Comparison of ENCODE assay signal across 1 cellular context in genomic region chr17:58318627-58319180, GRCh38.
TF ChIP-seq lines count a peak whose summit lies in the region.

No MANE protein-coding gene starts in this region.

TF ChIP-seq in HepG2, 621 proteins besides CTCF, POLR2A, EP300 and RAD21:
- TF ChIP-seq ZNF768 (CRISPR knock-in tag; IDR thresholded peaks at IDR 0.05) (peak; percentile 97), YEATS4 (CRISPR knock-in tag; IDR thresholded peaks at IDR 0.05; ENCODE audit: borderline replicate concordance) (no peak), ZMYM3 (CRISPR knock-in tag; IDR thresholded peaks at IDR 0.05) (peak; percentile 50; the same call in 1 of the 2 replicates)
- TF ChIP-seq, protein P1, sequence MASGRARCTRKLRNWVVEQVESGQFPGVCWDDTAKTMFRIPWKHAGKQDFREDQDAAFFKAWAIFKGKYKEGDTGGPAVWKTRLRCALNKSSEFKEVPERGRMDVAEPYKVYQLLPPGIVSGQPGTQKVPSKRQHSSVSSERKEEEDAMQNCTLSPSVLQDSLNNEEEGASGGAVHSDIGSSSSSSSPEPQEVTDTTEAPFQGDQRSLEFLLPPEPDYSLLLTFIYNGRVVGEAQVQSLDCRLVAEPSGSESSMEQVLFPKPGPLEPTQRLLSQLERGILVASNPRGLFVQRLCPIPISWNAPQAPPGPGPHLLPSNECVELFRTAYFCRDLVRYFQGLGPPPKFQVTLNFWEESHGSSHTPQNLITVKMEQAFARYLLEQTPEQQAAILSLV (CRISPR knock-in tag; IDR thresholded peaks at IDR 0.05; ENCODE audit: borderline replicate concordance), result no peak
- TF ChIP-seq, protein P2, sequence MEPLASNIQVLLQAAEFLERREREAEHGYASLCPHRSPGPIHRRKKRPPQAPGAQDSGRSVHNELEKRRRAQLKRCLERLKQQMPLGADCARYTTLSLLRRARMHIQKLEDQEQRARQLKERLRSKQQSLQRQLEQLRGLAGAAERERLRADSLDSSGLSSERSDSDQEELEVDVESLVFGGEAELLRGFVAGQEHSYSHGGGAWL (CRISPR knock-in tag; IDR thresholded peaks at IDR 0.05), result no peak
